ENCODE assay signal across 19 cellular contexts in genomic region chr15:75191235-75191634, GRCh38. TPM values are rescaled to one million over a fixed set of nuclear protein-coding genes. Genes with fewer than 3 reads are reported as not detected.
DNase-seq lines count a peak whose midpoint lies in the region; ATAC-seq and TF ChIP-seq lines count a peak whose summit lies in the region.
"Had no signal": no experiment of that assay in that cellular context is flagged by ENCODE, and none has a peak within 500 bp of the region (broad histone marks: within the 10 kb centered on the region; RNA-seq: fewer than 3 reads in every experiment).

No MANE protein-coding gene starts in this region.

- H3K27ac ChIP-seq in right cardiac atrium (ENCODE audit: low read length) (no peak overlapping the region), endodermal cell (ENCODE audit: low read depth, low read length) (no peak overlapping the region), osteoblast (ENCODE audit: low read depth, low read length) (no peak overlapping the region)
- H3K27ac ChIP-seq: 22Rv1, BLaER1, C4-2B had no signal

- WGBS in right cardiac atrium: 85% methylated on average over 2 of the region's 2 CpGs
- 86 to 96% methylated on average over 1 to 2 of the region's 2 CpGs for WGBS in endodermal cell (ENCODE audit: insufficient coverage in 1 of 2, insufficient read length in 1 of 2), 2 experiments

- no peak overlapping the region for H3K4me3 ChIP-seq in right cardiac atrium (ENCODE audit: low read length)
- H3K4me3 ChIP-seq in endodermal cell (ENCODE audit: low read length): peak overlapping the region; percentile 27
- H3K4me3 ChIP-seq in osteoblast (ENCODE audit: insufficient read depth, low read length): no peak overlapping the region
- H3K4me3 ChIP-seq: BLaER1, GM23338, HAP-1 had no signal

- H3K4me2 ChIP-seq in osteoblast (ENCODE audit: insufficient read depth, low read length): no peak overlapping the region
- H3K4me2 ChIP-seq: BLaER1, GM23338 had no signal

- peaks cover 13% of the 10 kb centered on the region for H3K4me1 Mint-ChIP-seq in endodermal cell
- H3K4me1 Mint-ChIP-seq: B cell had no signal

- TF ChIP-seq CTCF in endodermal cell (conservative IDR thresholded peaks at IDR 0.05) (no peak), osteoblast (IDR thresholded peaks at IDR 0.05; ENCODE audit: extremely low read depth, low read depth, low read length) (no peak)

- H3K36me3 Mint-ChIP-seq in endodermal cell (ENCODE audit: low read depth): peaks cover 14% of the 10 kb centered on the region
- H3K36me3 Mint-ChIP-seq: CD4-positive, CD25-positive, alpha-beta regulatory T cell; CD8-positive, alpha-beta T cell had no signal

- peak; percentile 11 for DNase-seq in left ventricle myocardium superior
- DNase-seq in right cardiac atrium: no peak
- no peak for DNase-seq in endodermal cell
- DNase-seq in osteoblast (ENCODE audit: insufficient read length, low spot score, missing footprints): peak; percentile 6
- DNase-seq in activated CD4-positive, alpha-beta T cell treated with anti-CD3 and anti-CD28 coated beads for 48 hours: no peak
- DNase-seq in NCI-H2171 treated with DMSO at 0.1 percent for 48 hours (lab: John Stamatoyannopoulos, UW): no peak
- no peak for DNase-seq in NCI-H1694 (lab: John Stamatoyannopoulos, UW)
- DNase-seq: CD4-positive, CD25-positive, alpha-beta regulatory T cell; CD8-positive, alpha-beta T cell; DMS153; DND-41; HFFc6 had no signal

- H3K36me3 ChIP-seq in endodermal cell (ENCODE audit: control insufficient read depth, insufficient read depth, low read length) (no peaks in the 10 kb centered on the region), osteoblast (ENCODE audit: insufficient read depth, low read length) (no peaks in the 10 kb centered on the region)
- H3K36me3 ChIP-seq: BLaER1, HAP-1 had no signal

- no peak overlapping the region for H3K9ac ChIP-seq in endodermal cell (ENCODE audit: extremely low read depth, low read length, poor library complexity, severe bottlenecking)
- H3K9ac ChIP-seq: BLaER1 had no signal

- H3K27ac Mint-ChIP-seq in endodermal cell: no peak overlapping the region
- H3K27ac Mint-ChIP-seq: B cell; CD4-positive, CD25-positive, alpha-beta regulatory T cell; CD8-positive, alpha-beta T cell; GM23338; HFFc6 had no signal

- peaks cover 33% of the 10 kb centered on the region for H3K9me3 Mint-ChIP-seq in endodermal cell
- H3K9me3 Mint-ChIP-seq: CD8-positive, alpha-beta T cell had no signal

- ATAC-seq in left ventricle myocardium superior: no peak
- ATAC-seq in right cardiac atrium: no peak
- ATAC-seq: CD8-positive, alpha-beta T cell; GM23338 had no signal

- H3K4me1 ChIP-seq in right cardiac atrium (ENCODE audit: control insufficient read depth, insufficient read depth, low read length): no peaks in the 10 kb centered on the region
- peaks cover 12% of the 10 kb centered on the region for H3K4me1 ChIP-seq in endodermal cell (ENCODE audit: control insufficient read depth, insufficient read depth, low read length)
- H3K4me1 ChIP-seq in osteoblast (ENCODE audit: insufficient read depth, low read length): no peaks in the 10 kb centered on the region
- H3K4me1 ChIP-seq: Caco-2, HAP-1 had no signal

- H2AFZ ChIP-seq in osteoblast (ENCODE audit: low read length): no peak overlapping the region
- H2AFZ ChIP-seq: GM23338 had no signal

- intact Hi-C loops in left ventricle myocardium superior (cut with micrococcal nuclease) (no loop called here), right cardiac atrium (cut with DNase I) (loop anchor here in 1 of 4 donors (10.0 kb wide), 1 partner anchor 76 kb away; no protein-coding TSS in a partner anchor)

- H3K27me3 ChIP-seq in right cardiac atrium (ENCODE audit: control insufficient read depth, insufficient read depth) (no peaks in the 10 kb centered on the region), endodermal cell (ENCODE audit: control insufficient read depth, insufficient read depth, low read length, poor library complexity, severe bottlenecking) (no peaks in the 10 kb centered on the region), osteoblast (ENCODE audit: insufficient read depth, low read length) (no peaks in the 10 kb centered on the region)
- H3K27me3 ChIP-seq: BLaER1 had no signal

- no peaks in the 10 kb centered on the region for H3K79me2 ChIP-seq in osteoblast (ENCODE audit: insufficient read depth, low read length)

- peaks cover 8% of the 10 kb centered on the region for H3K27me3 Mint-ChIP-seq in endodermal cell (ENCODE audit: insufficient read depth)
- H3K27me3 Mint-ChIP-seq: CD4-positive, CD25-positive, alpha-beta regulatory T cell had no signal

- H3K4me3 Mint-ChIP-seq in endodermal cell: no peak overlapping the region
- H3K4me3 Mint-ChIP-seq: B cell; CD8-positive, alpha-beta T cell; GM23338; HFFc6 had no signal

- H4K20me1 ChIP-seq in osteoblast (ENCODE audit: insufficient read depth, low read length): no peaks in the 10 kb centered on the region

- H3K9me3 ChIP-seq in right cardiac atrium (ENCODE audit: control insufficient read depth, low read length): no peaks in the 10 kb centered on the region
- peaks cover 25% of the 10 kb centered on the region for H3K9me3 ChIP-seq in endodermal cell (ENCODE audit: control insufficient read depth, low read length)
- no peaks in the 10 kb centered on the region for H3K9me3 ChIP-seq in osteoblast (ENCODE audit: low read depth, low read length)

RNA-seq across cellular contexts. Expression of gene C15orf39, which starts 10.4 kb away (rescaled TPM):
- 14.8 TPM for total RNA-seq in left ventricle myocardium superior
- total RNA-seq in right cardiac atrium: 10 to 100 TPM in 2 of 4 donors, 1 to 10 TPM in 2; 7.4 to 12.7 (median 9.1) TPM
- 5.3 TPM for polyA plus RNA-seq in right cardiac atrium
- total RNA-seq in endodermal cell: 10 to 100 TPM; 19.0 to 22.2 TPM
- polyA plus RNA-seq in endodermal cell (2013, experiment 1 of 2): 11.3 TPM
- 10.0 TPM for polyA plus RNA-seq in endodermal cell (2013, experiment 2 of 2)
- total RNA-seq in osteoblast: 4.7 and 6.5 TPM in 2 replicates

Comparison
In these comparisons a context has a peak if more than half of its experiments do, and no peak if none do; other contexts are left out.
1. DNase-seq: peak in left ventricle myocardium superior (single experiment) and osteoblast (single experiment); none in right cardiac atrium (0 of 3), endodermal cell (single experiment), activated CD4-positive, alpha-beta T cell treated with anti-CD3 and anti-CD28 coated beads for 48 hours (single experiment), NCI-H2171 treated with DMSO at 0.1 percent for 48 hours (single experiment) and NCI-H1694 (single experiment).